Comparison of ENCODE assay signal across 1 cellular context in genomic region chr14:80901260-80901659, GRCh38.
TF ChIP-seq lines count a peak whose summit lies in the region.

No MANE protein-coding gene starts in this region.

TF ChIP-seq in HepG2, 621 proteins besides CTCF, POLR2A, EP300 and RAD21:
- TF ChIP-seq ZNF570 (CRISPR knock-in tag; IDR thresholded peaks at IDR 0.05; ENCODE audit: borderline replicate concordance) (no peak), SALL2 (CRISPR knock-in tag; IDR thresholded peaks at IDR 0.05) (no peak), MAFK (conservative IDR thresholded peaks at IDR 0.05 in 1 of 2, IDR thresholded peaks at IDR 0.05 in 1 of 2; ENCODE audit: low read length in 2 of 2) (peak; percentile 60 to 79), ZBTB21 (CRISPR knock-in tag; IDR thresholded peaks at IDR 0.05) (no peak), MAFF (IDR thresholded peaks at IDR 0.05; ENCODE audit: low read depth, low read length) (peak; percentile 71)
- TF ChIP-seq, protein P1, sequence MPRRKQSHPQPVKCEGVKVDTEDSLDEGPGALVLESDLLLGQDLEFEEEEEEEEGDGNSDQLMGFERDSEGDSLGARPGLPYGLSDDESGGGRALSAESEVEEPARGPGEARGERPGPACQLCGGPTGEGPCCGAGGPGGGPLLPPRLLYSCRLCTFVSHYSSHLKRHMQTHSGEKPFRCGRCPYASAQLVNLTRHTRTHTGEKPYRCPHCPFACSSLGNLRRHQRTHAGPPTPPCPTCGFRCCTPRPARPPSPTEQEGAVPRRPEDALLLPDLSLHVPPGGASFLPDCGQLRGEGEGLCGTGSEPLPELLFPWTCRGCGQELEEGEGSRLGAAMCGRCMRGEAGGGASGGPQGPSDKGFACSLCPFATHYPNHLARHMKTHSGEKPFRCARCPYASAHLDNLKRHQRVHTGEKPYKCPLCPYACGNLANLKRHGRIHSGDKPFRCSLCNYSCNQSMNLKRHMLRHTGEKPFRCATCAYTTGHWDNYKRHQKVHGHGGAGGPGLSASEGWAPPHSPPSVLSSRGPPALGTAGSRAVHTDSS (CRISPR knock-in tag; conservative IDR thresholded peaks at IDR 0.05), result no peak
